ENCODE assay signal across 17 cellular contexts in the genomic region with DNA sequence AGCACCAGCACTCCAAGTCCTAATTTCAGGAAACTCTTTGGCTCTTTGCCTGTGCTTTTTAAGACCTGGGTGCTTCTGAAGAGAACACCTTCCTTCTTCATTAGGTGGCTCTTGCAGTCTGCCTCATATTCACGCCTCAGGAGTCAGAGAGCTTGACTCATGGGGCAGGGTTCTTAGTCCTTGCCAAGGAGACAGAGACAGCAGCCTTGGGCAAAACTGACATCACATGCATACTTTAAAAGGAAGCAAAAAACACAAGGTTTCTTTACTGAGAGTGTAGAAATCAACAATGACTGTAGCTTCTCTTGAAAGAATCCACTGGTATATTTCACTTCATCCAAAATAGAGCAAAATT.
DNase-seq lines count a peak whose midpoint lies in the region; ATAC-seq and TF ChIP-seq lines count a peak whose summit lies in the region.
"Had no signal": no experiment of that assay in that cellular context is flagged by ENCODE, and none has a peak within 500 bp of the region (broad histone marks: within the 10 kb centered on the region; RNA-seq: fewer than 3 reads in every experiment).

No MANE protein-coding gene starts in this region.

- no peaks in the 10 kb centered on the region for H3F3A ChIP-seq in PC-3 (ENCODE audit: low read length, unreplicated experiment)

- H2AK5ac ChIP-seq in mesendoderm (ENCODE audit: low read length): no peak overlapping the region

- no peak overlapping the region for H4K8ac ChIP-seq in mesendoderm (ENCODE audit: low read depth, low read length)

- POLR2A ChIA-PET in PC-3 (lab: Charles Lee; ENCODE audit: unreplicated experiment) (interaction anchor here (0.7 kb wide), 1 partner anchor 78 kb away, joined by 3 read pairs; no protein-coding TSS in a partner anchor), Caco-2 (lab: Charles Lee) (no interaction called here), GM10248 (lab: Yijun Ruan, JAX) (no interaction called here)

- H2AFZ ChIP-seq in PC-3 (ENCODE audit: low read length): no peak overlapping the region

- no peak overlapping the region for H3K4me3 Mint-ChIP-seq in Caco-2 (ENCODE audit: unreplicated experiment)
- H3K4me3 Mint-ChIP-seq: activated CD8-positive, alpha-beta T cell treated with anti-CD3 and anti-CD28 coated beads for 36 hours; T-helper 2 cell treated with Interferon-gamma antibody and Interleukin-4, amounts not matched to agents 5 μg/mL and 100 μg/mL, for 36 hours had no signal

- no peak overlapping the region for H3K23ac ChIP-seq in mesendoderm (ENCODE audit: low read length)

- H2BK15ac ChIP-seq in mesendoderm (replicated peaks; ENCODE audit: low read depth): no peak overlapping the region

- no peak overlapping the region for H2BK120ac ChIP-seq in mesendoderm (ENCODE audit: low read depth, low read length)

- no peak overlapping the region for H3K4ac ChIP-seq in mesendoderm (ENCODE audit: low read depth, low read length)

- TF ChIP-seq CTCF in PC-3 (conservative IDR thresholded peaks at IDR 0.05; ENCODE audit: low read depth, low read length) (no peak), Caco-2 (IDR thresholded peaks at IDR 0.05; ENCODE audit: insufficient read depth in 1 of 2, low read depth in 1 of 2, low read length in 1 of 2, severe bottlenecking in 1 of 2, unreplicated experiment in 1 of 2) (no peak), GM10248 (IDR thresholded peaks at IDR 0.05; ENCODE audit: control extremely low read depth, extremely low read depth, low read depth, missing control alignments) (no peak)

- H3K18ac ChIP-seq in mesendoderm (ENCODE audit: low read length): no peak overlapping the region

- intact Hi-C loops in PC-3 (cut with micrococcal nuclease) (no loop called here), Caco-2 (cut with micrococcal nuclease; ENCODE audit: unreplicated experiment) (no loop called here), head of caudate nucleus (cut with DNase I) (no loop called here)

- no peaks in the 10 kb centered on the region for H3K27me3 Mint-ChIP-seq in Caco-2 (ENCODE audit: insufficient read depth, unreplicated experiment)
- H3K27me3 Mint-ChIP-seq: activated CD8-positive, alpha-beta T cell treated with anti-CD3 and anti-CD28 coated beads for 36 hours had no signal

- H3K4me2 ChIP-seq in PC-3 (ENCODE audit: low read length) (0 out of 2 replicates have a peak overlapping the region, but pooled peaks have one; percentile 8), mesendoderm (ENCODE audit: low read length) (no peak overlapping the region)
- H3K4me2 ChIP-seq: BLaER1 treated with 17β-estradiol and CSF1 and Interleukin-3, amounts not matched to agents 10 nM and 100 nM had no signal

- peak; percentile 93 for ATAC-seq in PC-3
- ATAC-seq: activated CD8-positive, alpha-beta T cell treated with anti-CD3 and anti-CD28 coated beads for 36 hours had no signal

- H3K79me1 ChIP-seq in mesendoderm (ENCODE audit: low read length): no peaks in the 10 kb centered on the region

- WGBS in mesendoderm (ENCODE audit: extremely low coverage, insufficient coverage, low lambda C conversion rate): no CpG with 5 or more reads among the region's 1 CpG

- no peaks in the 10 kb centered on the region for H3K9me2 ChIP-seq in PC-3 (replicated peaks; ENCODE audit: low read length)

- no peaks in the 10 kb centered on the region for H4K20me1 ChIP-seq in PC-3 (ENCODE audit: low read length)
- H4K20me1 ChIP-seq: BLaER1 treated with 17β-estradiol and CSF1 and Interleukin-3, amounts not matched to agents 10 nM and 100 nM had no signal

- H3K27me3 ChIP-seq in PC-3 (ENCODE audit: low read length) (no peaks in the 10 kb centered on the region), mesendoderm (ENCODE audit: insufficient read depth, low read length, poor library complexity) (no peaks in the 10 kb centered on the region), Caco-2 (replicated peaks; ENCODE audit: control insufficient read depth, insufficient read depth, low read length) (no peaks in the 10 kb centered on the region)
- H3K27me3 ChIP-seq: BLaER1 treated with 17β-estradiol and CSF1 and Interleukin-3, amounts not matched to agents 10 nM and 100 nM; breast epithelium had no signal

- CTCF ChIA-PET in PC-3 (lab: Charles Lee): interaction anchor here (0.6 kb wide), 1 partner anchor 246 kb away, joined by 5 read pairs; no protein-coding TSS in a partner anchor
- CTCF ChIA-PET in Caco-2 (lab: Charles Lee): no interaction called here
- CTCF ChIA-PET in GM10248 (lab: Yijun Ruan, JAX): no interaction called here

- H3K79me2 ChIP-seq in PC-3 (ENCODE audit: low read length) (no peaks in the 10 kb centered on the region), mesendoderm (ENCODE audit: control insufficient read depth, insufficient read depth, low read length) (no peaks in the 10 kb centered on the region)

- DNase-seq in COLO829 (ENCODE audit: low spot score) (peak; percentile 30), PC-3 (peak; percentile 78), epithelial cell of prostate (ENCODE audit: low read depth, low spot score) (peak; percentile 96), mesendoderm (peak; percentile 47), Caco-2 (no peak), GM10248 (ENCODE audit: extremely low spot score) (no peak), activated gamma-delta T cell treated with Interleukin-2 at 50 U/mL for 16 hours (no peak), head of caudate nucleus (no peak)
- DNase-seq: activated CD8-positive, alpha-beta T cell treated with anti-CD3 and anti-CD28 coated beads for 36 hours; activated effector memory CD4-positive, alpha-beta T cell treated with Interleukin-2 at 50 U/mL for 16 hours; H7; NCI-H1048; OCI-M1 had no signal

- no peak overlapping the region for H3K27ac ChIP-seq in PC-3 (ENCODE audit: low read length)
- H3K27ac ChIP-seq in epithelial cell of prostate: peak overlapping the region; percentile 78
- H3K27ac ChIP-seq in mesendoderm (ENCODE audit: low read depth, low read length): no peak overlapping the region
- H3K27ac ChIP-seq: BLaER1 treated with 17β-estradiol and CSF1 and Interleukin-3, amounts not matched to agents 10 nM and 100 nM; prostate gland had no signal

- H3K4me1 Mint-ChIP-seq in Caco-2 (ENCODE audit: low read depth, unreplicated experiment): peaks cover 16% of the 10 kb centered on the region

- no peak overlapping the region for H2BK5ac ChIP-seq in mesendoderm (ENCODE audit: low read length)

- H3K9me3 Mint-ChIP-seq in Caco-2 (ENCODE audit: unreplicated experiment): no peaks in the 10 kb centered on the region
- H3K9me3 Mint-ChIP-seq: T-helper 2 cell treated with Interferon-gamma antibody and Interleukin-4, amounts not matched to agents 5 μg/mL and 100 μg/mL, for 36 hours had no signal

- no peaks in the 10 kb centered on the region for H3K36me3 ChIP-seq in PC-3 (ENCODE audit: low read depth, low read length)
- H3K36me3 ChIP-seq in mesendoderm (ENCODE audit: control insufficient read depth, insufficient read depth, low read length): no peaks in the 10 kb centered on the region
- H3K36me3 ChIP-seq in Caco-2 (ENCODE audit: control insufficient read depth, insufficient read depth, low read length): no peaks in the 10 kb centered on the region
- H3K36me3 ChIP-seq: BLaER1 treated with 17β-estradiol and CSF1 and Interleukin-3, amounts not matched to agents 10 nM and 100 nM; breast epithelium; prostate gland had no signal

- H3K4me1 ChIP-seq in PC-3 (ENCODE audit: insufficient read depth, low read length) (peaks cover 20% of the 10 kb centered on the region), mesendoderm (ENCODE audit: control insufficient read depth, low read depth, low read length) (no peaks in the 10 kb centered on the region), Caco-2 (peaks cover 5% of the 10 kb centered on the region)
- H3K4me1 ChIP-seq: BLaER1 treated with 17β-estradiol and CSF1 and Interleukin-3, amounts not matched to agents 10 nM and 100 nM; breast epithelium; prostate gland had no signal

- H4K5ac ChIP-seq in mesendoderm (ENCODE audit: low read length): no peak overlapping the region

- H3K27ac Mint-ChIP-seq in Caco-2 (ENCODE audit: unreplicated experiment): no peak overlapping the region
- H3K27ac Mint-ChIP-seq: activated CD8-positive, alpha-beta T cell treated with anti-CD3 and anti-CD28 coated beads for 36 hours; T-helper 2 cell treated with Interferon-gamma antibody and Interleukin-4, amounts not matched to agents 5 μg/mL and 100 μg/mL, for 36 hours had no signal

- H3K9ac ChIP-seq in PC-3 (ENCODE audit: low read length): no peak overlapping the region
- no peak overlapping the region for H3K9ac ChIP-seq in mesendoderm (ENCODE audit: low read length)
- H3K9ac ChIP-seq: BLaER1 treated with 17β-estradiol and CSF1 and Interleukin-3, amounts not matched to agents 10 nM and 100 nM had no signal

- BruUV-seq in PC-3 (replicated peaks; lab: Mats Ljungman, UMichigan) (no TSS peak), Caco-2 (replicated peaks; lab: Mats Ljungman, UMichigan) (no TSS peak)

- peaks cover 6% of the 10 kb centered on the region for H3K36me3 Mint-ChIP-seq in Caco-2 (ENCODE audit: insufficient read depth, unreplicated experiment)

- H3K56ac ChIP-seq in mesendoderm (ENCODE audit: low read length): no peak overlapping the region

- H3K9me3 ChIP-seq in PC-3 (ENCODE audit: low read length) (no peaks in the 10 kb centered on the region), Caco-2 (no peaks in the 10 kb centered on the region)
- H3K9me3 ChIP-seq: BLaER1 treated with 17β-estradiol and CSF1 and Interleukin-3, amounts not matched to agents 10 nM and 100 nM; breast epithelium; prostate gland had no signal

- H3K4me3 ChIP-seq in PC-3 (ENCODE audit: low read length): no peak overlapping the region
- no peak overlapping the region for H3K4me3 ChIP-seq in mesendoderm (ENCODE audit: low read length)
- no peak overlapping the region for H3K4me3 ChIP-seq in Caco-2 (ENCODE audit: low read depth, low read length)
- H3K4me3 ChIP-seq: BLaER1 treated with 17β-estradiol and CSF1 and Interleukin-3, amounts not matched to agents 10 nM and 100 nM; breast epithelium; prostate gland had no signal

Comparison
In these comparisons a context has a peak if more than half of its experiments do, and no peak if none do; other contexts are left out.
1. DNase-seq: peak in COLO829 (single experiment), PC-3 (single experiment), epithelial cell of prostate (single experiment) and mesendoderm (single experiment); none in Caco-2 (0 of 2), GM10248 (single experiment), activated gamma-delta T cell treated with Interleukin-2 at 50 U/mL for 16 hours (single experiment) and head of caudate nucleus (0 of 42).